Comparison of ENCODE assay signal across 10 cellular contexts in genomic region chr11:78224906-78225420, GRCh38.
"Had no signal": no experiment of that assay in that cellular context is flagged by ENCODE, and none has a peak within 500 bp of the region (broad histone marks: within the 10 kb centered on the region; RNA-seq: fewer than 3 reads in every experiment).

No MANE protein-coding gene starts in this region.

- H3K4me1 Mint-ChIP-seq: WTC11 had no signal

- H3K9me3 Mint-ChIP-seq: stimulated activated naive B cell treated with anti-CD40 and anti-IgM and Interleukin-4, amounts not matched to agents 10 μg/mL and 1 μg/mL and 100 μg/mL, for 72 hours; WTC11 had no signal

- H3K27ac Mint-ChIP-seq: WTC11 had no signal

- DNase-seq: activated CD4-positive, alpha-beta T cell treated with anti-CD3 and anti-CD28 coated beads, Interleukin-2, amount 50 U/mL, for 1 hour; activated naive CD4-positive, alpha-beta T cell treated with Interleukin-2 at 50 U/mL for 16 hours; esophagus squamous epithelium; left lung; mammary epithelial cell; naive thymus-derived CD4-positive, alpha-beta T cell; stimulated activated CD4-positive, alpha-beta T cell treated with anti-CD3 and anti-CD28 coated beads, Interleukin-1b, Interleukin-23, amount 100 ng/mL, for 48 hours; stimulated activated naive B cell treated with anti-CD40 and anti-IgM and Interleukin-4, amounts not matched to agents 10 μg/mL and 1 μg/mL and 100 μg/mL, for 72 hours; thyroid gland had no signal

- H3K27me3 Mint-ChIP-seq: naive thymus-derived CD4-positive, alpha-beta T cell; stimulated activated naive B cell treated with anti-CD40 and anti-IgM and Interleukin-4, amounts not matched to agents 10 μg/mL and 1 μg/mL and 100 μg/mL, for 72 hours had no signal

- H3K4me3 Mint-ChIP-seq: naive thymus-derived CD4-positive, alpha-beta T cell; stimulated activated naive B cell treated with anti-CD40 and anti-IgM and Interleukin-4, amounts not matched to agents 10 μg/mL and 1 μg/mL and 100 μg/mL, for 72 hours; WTC11 had no signal
